9 cellular contexts compared by ENCODE assay signal in genomic region chr15:100668321-100668690, GRCh38.
"Had no signal": no experiment of that assay in that cellular context is flagged by ENCODE, and none has a peak within 500 bp of the region (broad histone marks: within the 10 kb centered on the region; RNA-seq: fewer than 3 reads in every experiment).

No MANE protein-coding gene starts in this region.

- H3K27ac ChIP-seq: dorsolateral prefrontal cortex, thyroid gland had no signal

- H3K36me3 Mint-ChIP-seq: activated naive CD8-positive, alpha-beta T cell; natural killer cell had no signal

- H3K36me3 ChIP-seq: thyroid gland had no signal

- H3K4me3 Mint-ChIP-seq: activated naive CD8-positive, alpha-beta T cell; natural killer cell had no signal

- H3K4me1 ChIP-seq: thyroid gland had no signal

- H3K9me3 ChIP-seq: thyroid gland had no signal

- H3K27me3 ChIP-seq: thyroid gland had no signal

- H3K9me3 Mint-ChIP-seq: natural killer cell had no signal

- H3K27ac Mint-ChIP-seq: activated naive CD8-positive, alpha-beta T cell; natural killer cell had no signal

- ATAC-seq: left lobe of liver, natural killer cell had no signal

- H3K4me3 ChIP-seq: dorsolateral prefrontal cortex, thyroid gland had no signal

- DNase-seq: amygdala, dorsolateral prefrontal cortex, midbrain, natural killer cell, small intestine, T-helper 2 cell, thyroid gland had no signal

- H3K4me1 Mint-ChIP-seq: natural killer cell had no signal
